In genomic region chr10:79184649-79185048, GRCh38 we compare ENCODE assay signal across 11 cellular contexts.
A peak's percentile ranks its signal among the peaks of the same experiment; 100 is the strongest.
DNase-seq lines count a peak whose midpoint lies in the region; ATAC-seq, FAIRE-seq and TF ChIP-seq lines count a peak whose summit lies in the region.
"Had no signal": no experiment of that assay in that cellular context is flagged by ENCODE, and none has a peak within 500 bp of the region (broad histone marks: within the 10 kb centered on the region; RNA-seq: fewer than 3 reads in every experiment).

No MANE protein-coding gene starts in this region.

- no peak for TF ChIP-seq EP300 in ovary (IDR thresholded peaks at IDR 0.05)

- H3K4me2 ChIP-seq in endothelial cell of umbilical vein (ENCODE audit: insufficient read depth, low read length): no peak overlapping the region

- no peak overlapping the region for H3K9ac ChIP-seq in endothelial cell of umbilical vein (replicated peaks; ENCODE audit: extremely low read depth, insufficient read depth, low read length)

- TF ChIP-seq POLR2A in endothelial cell of umbilical vein (IDR thresholded peaks at IDR 0.05; ENCODE audit: low read depth, low read length) (no peak), ovary (IDR thresholded peaks at IDR 0.05) (no peak)

- H3K27ac Mint-ChIP-seq in nephron (peak overlapping the region; percentile 61 to 91 (median 87)), type B pancreatic cell (peak overlapping the region; percentile 91)

- TF ChIP-seq CTCF in endothelial cell of umbilical vein (IDR thresholded peaks at IDR 0.05; ENCODE audit: extremely low read depth in 1 of 2, insufficient read depth in 1 of 2, low read depth in 1 of 2, low read length in 2 of 2): no peak
- TF ChIP-seq CTCF in nephron (IDR thresholded peaks at IDR 0.05; ENCODE audit: unreplicated experiment in 3 of 3): no peak
- TF ChIP-seq CTCF in type B pancreatic cell (conservative IDR thresholded peaks at IDR 0.05): no peak
- TF ChIP-seq CTCF in ovary (IDR thresholded peaks at IDR 0.05): no peak

- no peak overlapping the region for H2AFZ ChIP-seq in endothelial cell of umbilical vein (ENCODE audit: low read depth, low read length)

- H3K27me3 ChIP-seq in endothelial cell of umbilical vein (ENCODE audit: control insufficient read depth in 2 of 2, insufficient read depth in 2 of 2, low read length in 2 of 2): no peaks in the 10 kb centered on the region
- H3K27me3 ChIP-seq in ovary: no peaks in the 10 kb centered on the region

- WGBS in ovary, 3 donors: 15 to 25% (median 23%) methylated on average over 6 of the region's 6 CpGs

- POLR2A ChIA-PET in endothelial cell of umbilical vein (lab: Charles Lee): no interaction called here

- CTCF ChIA-PET in endothelial cell of umbilical vein (lab: Charles Lee): interaction anchor here (0.8 kb wide), 1 partner anchor 33 kb away, joined by 3 read pairs; no protein-coding TSS in a partner anchor

- no peaks in the 10 kb centered on the region for H3K9me1 ChIP-seq in endothelial cell of umbilical vein (replicated peaks; ENCODE audit: control insufficient read depth, extremely low read depth, insufficient read depth, low read length)

- H3K36me3 Mint-ChIP-seq in nephron (ENCODE audit: low read depth) (peaks cover 7% of the 10 kb centered on the region), type B pancreatic cell (peaks cover 7% of the 10 kb centered on the region)

- dilution Hi-C loops in endothelial cell of umbilical vein (cut with MboI; ENCODE audit: extremely low pct_ligation_motif_present, low sequenced_read_pairs): no loop called here

- H3K4me3 Mint-ChIP-seq in nephron: peak overlapping the region in 1 of 3 experiments; percentile 4
- H3K4me3 Mint-ChIP-seq in type B pancreatic cell: peak overlapping the region; percentile 74

- intact Hi-C loops in Right ventricle myocardium inferior (cut with DNase I) (no loop called here), left cardiac atrium (cut with DNase I) (loop anchor here (5.0 kb wide), 1 partner anchor 112 kb away; no protein-coding TSS in a partner anchor), endothelial cell of umbilical vein (cut with micrococcal nuclease) (no loop called here), ovary (cut with DNase I) (loop anchor here in 2 of 4 donors (2.0 to 10.0 kb wide), 4 partner anchors 46 to 1137 kb away; no protein-coding TSS in a partner anchor)

- H3K79me2 ChIP-seq in endothelial cell of umbilical vein (ENCODE audit: control insufficient read depth, insufficient read depth, low read length): no peaks in the 10 kb centered on the region

- H4K20me1 ChIP-seq in endothelial cell of umbilical vein (replicated peaks; ENCODE audit: control insufficient read depth, extremely low read depth, insufficient read depth, low read length): no peaks in the 10 kb centered on the region

- H3K36me3 ChIP-seq in endothelial cell of umbilical vein (ENCODE audit: control insufficient read depth in 2 of 2, extremely low read depth in 1 of 2, insufficient read depth in 2 of 2, low read length in 2 of 2) (peaks cover 0 to 2% of the 10 kb centered on the region in 2 experiments), ovary (no peaks in the 10 kb centered on the region)

- ATAC-seq in Right ventricle myocardium inferior (no peak), left cardiac atrium (no peak), HG02588 (IDR thresholded peaks at IDR 0.05; ENCODE audit: unreplicated experiment) (no peak), HG02970 (IDR thresholded peaks at IDR 0.05; ENCODE audit: low FRiP score, unreplicated experiment) (no peak)

- BruUV-seq in endothelial cell of umbilical vein (replicated peaks; lab: Mats Ljungman, UMichigan): no TSS peak

- H3K4me1 ChIP-seq in endothelial cell of umbilical vein (ENCODE audit: control insufficient read depth, extremely low read depth, insufficient read depth, low read length): peaks cover 31% of the 10 kb centered on the region
- peaks cover 63% of the 10 kb centered on the region for H3K4me1 ChIP-seq in ovary (ENCODE audit: insufficient read depth)

- no peak overlapping the region for H3K4me3 ChIP-seq in endothelial cell of umbilical vein (replicated peaks in 1 of 3; ENCODE audit: insufficient read depth in 1 of 3, low read depth in 1 of 3, low read length in 3 of 3)
- H3K4me3 ChIP-seq in ovary: no peak overlapping the region

- H3K4me1 Mint-ChIP-seq in nephron (peaks cover 86% of the 10 kb centered on the region), type B pancreatic cell (ENCODE audit: unreplicated experiment) (peaks cover 67% of the 10 kb centered on the region)

- H3K27ac ChIP-seq in endothelial cell of umbilical vein (ENCODE audit: insufficient read depth, low read depth, low read length): peak overlapping the region; percentile 2
- peak overlapping the region in 1 of 2 donors; percentile 88 for H3K27ac ChIP-seq in ovary

- H3K27me3 Mint-ChIP-seq in nephron (ENCODE audit: low read depth) (peaks cover 5% of the 10 kb centered on the region), type B pancreatic cell (no peaks in the 10 kb centered on the region)

- FAIRE-seq in endothelial cell of umbilical vein (lab: Jason Lieb, UNC): no peak
- FAIRE-seq: GM19239 had no signal

- H3K9me3 Mint-ChIP-seq in nephron: no peaks in the 10 kb centered on the region
- no peaks in the 10 kb centered on the region for H3K9me3 Mint-ChIP-seq in type B pancreatic cell

- no peaks in the 10 kb centered on the region for H3K9me3 ChIP-seq in endothelial cell of umbilical vein (replicated peaks; ENCODE audit: control insufficient read depth, insufficient read depth, low read length)
- no peaks in the 10 kb centered on the region for H3K9me3 ChIP-seq in ovary

- DNase-seq in Right ventricle myocardium inferior (ENCODE audit: missing footprints) (peak; percentile 37), left cardiac atrium (no peak), endothelial cell of umbilical vein (ENCODE audit: low read depth, low spot score) (no peak), type B pancreatic cell (ENCODE audit: extremely low spot score, unreplicated experiment) (no peak), ovary (no peak)
- DNase-seq: anterior cingulate cortex, DMS 273 treated with DMSO at 0.1 percent for 48 hours had no signal

TF ChIP-seq in endothelial cell of umbilical vein, 7 proteins besides CTCF, POLR2A, EP300 and RAD21:
- no peak for TF ChIP-seq MYC (IDR thresholded peaks at IDR 0.05; ENCODE audit: low read depth, low read length)
- no peak for TF ChIP-seq JUN (IDR thresholded peaks at IDR 0.05; ENCODE audit: borderline replicate concordance, insufficient read depth, insufficient read length, low read depth)
- no peak for TF ChIP-seq GATA2 (IDR thresholded peaks at IDR 0.05; ENCODE audit: insufficient read depth, insufficient read length, low read depth, low read length)
- TF ChIP-seq POLR2AphosphoS5 (IDR thresholded peaks at IDR 0.05; ENCODE audit: insufficient read depth, low read depth, low read length): no peak
- no peak for TF ChIP-seq MAX (IDR thresholded peaks at IDR 0.05; ENCODE audit: insufficient read depth, insufficient read length)
- no peak for TF ChIP-seq FOS (IDR thresholded peaks at IDR 0.05; ENCODE audit: borderline replicate concordance, insufficient read depth, low read length)
- TF ChIP-seq EZH2 (IDR thresholded peaks at IDR 0.05; ENCODE audit: borderline replicate concordance, low read depth, low read length, severe bottlenecking): no peak
TF ChIP-seq in endothelial cell of umbilical vein: peak in this region for 0.

Comparison
In these comparisons a context has a peak if more than half of its experiments do, and no peak if none do; other contexts are left out.
1. intact Hi-C loops: an anchor here in left cardiac atrium (5.0 kb wide); none called in Right ventricle myocardium inferior and endothelial cell of umbilical vein.